24 cellular contexts compared by ENCODE assay signal in the genomic region with DNA sequence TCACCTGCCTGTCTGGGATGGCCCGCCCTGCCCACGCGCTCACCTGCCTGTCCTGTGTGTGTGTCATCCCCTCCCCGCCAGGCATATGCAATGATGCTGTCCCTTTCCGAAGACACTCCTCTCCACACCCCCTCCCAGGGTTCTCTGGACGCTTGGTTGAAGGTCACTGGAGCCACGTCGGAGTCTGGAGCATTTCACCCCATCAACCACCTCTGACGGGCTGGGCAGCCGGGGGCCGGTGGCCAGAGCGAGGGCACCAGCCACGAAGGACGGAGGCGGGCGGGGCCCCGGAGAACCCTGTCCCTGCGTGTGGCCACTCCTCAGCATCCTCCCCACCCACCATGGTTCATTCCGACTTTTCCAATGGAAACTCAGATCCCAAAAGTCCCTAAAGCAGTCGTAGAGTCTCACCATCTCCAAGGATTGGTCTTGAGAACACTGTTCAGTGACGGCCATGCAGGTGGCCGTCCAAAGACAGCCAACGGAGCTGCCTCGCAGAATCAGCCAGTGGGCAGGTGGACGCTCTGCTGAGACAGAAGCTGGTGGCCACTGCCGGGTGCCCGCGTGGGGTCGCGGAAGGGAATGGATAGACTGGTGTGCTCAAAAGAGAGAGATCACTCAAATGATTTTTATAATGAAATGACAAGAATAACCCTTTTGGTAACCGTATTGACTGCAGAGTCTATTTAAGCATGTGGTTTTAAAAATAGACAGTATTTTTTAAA. TPM values are rescaled to one million over a fixed set of nuclear protein-coding genes. Genes with fewer than 3 reads are reported as not detected.
DNase-seq lines count a peak whose midpoint lies in the region; ATAC-seq and TF ChIP-seq lines count a peak whose summit lies in the region.
"Had no signal": no experiment of that assay in that cellular context is flagged by ENCODE, and none has a peak within 500 bp of the region (broad histone marks: within the 10 kb centered on the region; RNA-seq: fewer than 3 reads in every experiment).

No MANE protein-coding gene starts in this region.

- H3K27me3 ChIP-seq in right cardiac atrium (ENCODE audit: control insufficient read depth, insufficient read depth), result no peaks in the 10 kb centered on the region
- peaks cover 5% of the 10 kb centered on the region for H3K27me3 ChIP-seq in lower lobe of right lung (ENCODE audit: low read depth)

- H3K9me3 ChIP-seq in right cardiac atrium (ENCODE audit: control insufficient read depth, low read length), result no peaks in the 10 kb centered on the region
- no peaks in the 10 kb centered on the region for H3K9me3 ChIP-seq in lower lobe of right lung
- H3K9me3 ChIP-seq: A549; BE2C; BLaER1 treated with 17β-estradiol and CSF1 and Interleukin-3, amounts not matched to agents 10 nM and 100 nM had no signal

- intact Hi-C loops in Right ventricle myocardium inferior (cut with DNase I) (no loop called here), left ventricle myocardium superior (cut with micrococcal nuclease) (no loop called here), right cardiac atrium (cut with DNase I) (no loop called here), cardiac septum (cut with DNase I) (no loop called here), lower lobe of right lung (cut with DNase I) (no loop called here)

- TF ChIP-seq CTCF in lower lobe of right lung (IDR thresholded peaks at IDR 0.05), result no peak

- H3K36me3 ChIP-seq in lower lobe of right lung, result no peaks in the 10 kb centered on the region
- H3K36me3 ChIP-seq: BE2C; BLaER1 treated with 17β-estradiol and CSF1 and Interleukin-3, amounts not matched to agents 10 nM and 100 nM had no signal

- H3K4me3 ChIP-seq in right cardiac atrium (ENCODE audit: low read length), result no peak overlapping the region
- H3K4me3 ChIP-seq in lower lobe of right lung, result no peak overlapping the region
- H3K4me3 ChIP-seq: A549; BLaER1 treated with 17β-estradiol and CSF1 and Interleukin-3, amounts not matched to agents 10 nM and 100 nM; GM12878; GM23338 had no signal

- ATAC-seq in Right ventricle myocardium inferior (no peak), left ventricle myocardium superior (no peak), right cardiac atrium (no peak), lower lobe of right lung (no peak), GM18858 (IDR thresholded peaks at IDR 0.05; ENCODE audit: unreplicated experiment) (no peak)
- ATAC-seq: A549, GM12878, GM23338, HCT116 had no signal

- DNase-seq in Right ventricle myocardium inferior (ENCODE audit: missing footprints) (peak; percentile 26), left ventricle myocardium superior (no peak), right cardiac atrium (peak in 2 of 3 donors; percentile 37 to 44), cardiac septum (ENCODE audit: low spot score) (no peak), lower lobe of right lung (peak; percentile 42), cortex of kidney (lab: John Stamatoyannopoulos, UW) (no peak)
- DNase-seq: 8988T; ACHN; AML-193; BE2C; CD4-positive, alpha-beta T cell; DMS 273 treated with DMSO at 0.1 percent for 48 hours; DMS79; EL; GDM1; H9 had no signal

- H3K4me1 ChIP-seq in right cardiac atrium (ENCODE audit: control insufficient read depth, insufficient read depth, low read length), result no peaks in the 10 kb centered on the region
- H3K4me1 ChIP-seq in lower lobe of right lung, result no peaks in the 10 kb centered on the region
- H3K4me1 ChIP-seq: A549; BE2C; BLaER1 treated with 17β-estradiol and CSF1 and Interleukin-3, amounts not matched to agents 10 nM and 100 nM had no signal

- H3K27ac ChIP-seq in right cardiac atrium (ENCODE audit: low read length) (no peak overlapping the region), lower lobe of right lung (no peak overlapping the region)
- H3K27ac ChIP-seq: A549; BLaER1 treated with 17β-estradiol and CSF1 and Interleukin-3, amounts not matched to agents 10 nM and 100 nM had no signal

- 92% methylated on average over 31 of the region's 31 CpGs for WGBS in right cardiac atrium

RNA-seq across cellular contexts. Expression of a gene that starts 20.7 kb away (rescaled TPM):
- total RNA-seq in Right ventricle myocardium inferior, result 1.4 TPM
- total RNA-seq in left ventricle myocardium superior, result 1.7 TPM
- 1 to 10 TPM in 3 of 4 donors, under 1 TPM in 1; 0.28 to 2.5 (median 1.8) TPM for total RNA-seq in right cardiac atrium
- polyA plus RNA-seq in right cardiac atrium, result 1.4 TPM
- 0.57 TPM for total RNA-seq in cardiac septum
- total RNA-seq in lower lobe of right lung, result 10.6 TPM
- total RNA-seq: CD8-positive, alpha-beta memory T cell; GM12878 had no signal
- polyA plus RNA-seq: CD14-positive monocyte, GM12878 had no signal

Comparison
In these comparisons a context has a peak if more than half of its experiments do, and no peak if none do; other contexts are left out.
1. DNase-seq: peak in Right ventricle myocardium inferior (single experiment), right cardiac atrium (2 of 3) and lower lobe of right lung (single experiment); none in left ventricle myocardium superior (single experiment), cardiac septum (single experiment) and cortex of kidney (single experiment).